1 cellular context compared by ENCODE assay signal in genomic region chr22:20205964-20206708, GRCh38.
TF ChIP-seq lines count a peak whose summit lies in the region.

No MANE protein-coding gene starts in this region.

TF ChIP-seq in K562, 482 proteins besides CTCF, POLR2A, EP300 and RAD21 (continued from another document and continues in another):
- no peak for TF ChIP-seq TFAP4 (CRISPR knock-in tag; IDR thresholded peaks at IDR 0.05; ENCODE audit: borderline replicate concordance)
- no peak for TF ChIP-seq PURB (CRISPR knock-in tag; IDR thresholded peaks at IDR 0.05; ENCODE audit: low read depth)
- no peak for TF ChIP-seq ZBTB34 (CRISPR knock-in tag; IDR thresholded peaks at IDR 0.05)
- peak; percentile 60; the same call in 1 of the 2 replicates for TF ChIP-seq MXI1 (IDR thresholded peaks at IDR 0.05; ENCODE audit: low read depth, low read length)
- TF ChIP-seq ZNF57 (CRISPR knock-in tag; IDR thresholded peaks at IDR 0.05): peak; percentile 87
- peak in 1 of 2 experiments; percentile 78; a peak in 1 of 4 replicates for TF ChIP-seq SRF (CRISPR knock-in tag; IDR thresholded peaks at IDR 0.05)
- no peak for TF ChIP-seq ZBTB43 (CRISPR knock-in tag; IDR thresholded peaks at IDR 0.05)
- TF ChIP-seq ZNF347 (CRISPR knock-in tag; IDR thresholded peaks at IDR 0.05; ENCODE audit: low read depth): no peak
- TF ChIP-seq PTRF (tag; IDR thresholded peaks at IDR 0.05): no peak; the same call in 1 of the 2 replicates
- no peak; the same call in 1 of the 2 replicates for TF ChIP-seq HEY1 (CRISPR knock-in tag; IDR thresholded peaks at IDR 0.05; ENCODE audit: borderline replicate concordance)
- TF ChIP-seq ZNF146 (CRISPR knock-in tag; IDR thresholded peaks at IDR 0.05; ENCODE audit: unreplicated experiment): no peak
- TF ChIP-seq SMAD4 (CRISPR knock-in tag; conservative IDR thresholded peaks at IDR 0.05): peak; percentile 82
- no peak for TF ChIP-seq SREBF2 (CRISPR knock-in tag; IDR thresholded peaks at IDR 0.05)
- no peak for TF ChIP-seq ZC3H4 (CRISPR knock-in tag; IDR thresholded peaks at IDR 0.05; ENCODE audit: borderline replicate concordance)
- no peak for TF ChIP-seq CBX8 (IDR thresholded peaks at IDR 0.05; ENCODE audit: borderline replicate concordance, extremely low read depth, low read depth, low read length, poor library complexity, severe bottlenecking)
- peak; percentile 77; the same call in 1 of the 2 replicates for TF ChIP-seq REST (CRISPR knock-in tag; IDR thresholded peaks at IDR 0.05; ENCODE audit: low read depth)
- no peak; a peak in 1 of 4 replicates for TF ChIP-seq ZMIZ1 (IDR thresholded peaks at IDR 0.05; ENCODE audit: low read depth in 2 of 2, low read length in 2 of 2)
- TF ChIP-seq CBX3 (IDR thresholded peaks at IDR 0.05; ENCODE audit: borderline replicate concordance in 1 of 2, low read length in 2 of 2): peak; percentile 87 to 98
- TF ChIP-seq HMG20B (CRISPR knock-in tag; IDR thresholded peaks at IDR 0.05): no peak
- TF ChIP-seq CBX2 (IDR thresholded peaks at IDR 0.05; ENCODE audit: insufficient read depth, low read length, poor library complexity, severe bottlenecking): no peak
- peak; percentile 73; the same call in 1 of the 2 replicates for TF ChIP-seq CREB5 (CRISPR knock-in tag; IDR thresholded peaks at IDR 0.05)
- TF ChIP-seq STAT6 (CRISPR knock-in tag; IDR thresholded peaks at IDR 0.05): peak; percentile 69; the same call in 1 of the 2 replicates
- peak; percentile 65 for TF ChIP-seq L3MBTL2 (IDR thresholded peaks at IDR 0.05)
- peak; percentile 86; the same call in 1 of the 2 replicates for TF ChIP-seq ARID3B (CRISPR knock-in tag; IDR thresholded peaks at IDR 0.05; ENCODE audit: borderline replicate concordance)
- TF ChIP-seq ZBTB17 (CRISPR knock-in tag; IDR thresholded peaks at IDR 0.05): 0 out of 2 replicates have a peak, but pooled peaks have one; percentile 48
- TF ChIP-seq CBX5 (IDR thresholded peaks at IDR 0.05; ENCODE audit: borderline replicate concordance, low read depth): no peak
- TF ChIP-seq NR0B1 (IDR thresholded peaks at IDR 0.05; ENCODE audit: partially characterized antibody): no peak
- 0 out of 2 replicates have a peak, but pooled peaks have one; percentile 6 for TF ChIP-seq PYGO2 (tag; IDR thresholded peaks at IDR 0.05)
- TF ChIP-seq NR2C2 (CRISPR knock-in tag; IDR thresholded peaks at IDR 0.05): no peak
- peak; percentile 76 for TF ChIP-seq NR2C2 (tag; IDR thresholded peaks at IDR 0.05)
- TF ChIP-seq SMAD3 (CRISPR knock-in tag; conservative IDR thresholded peaks at IDR 0.05): peak; percentile 67; the same call in 1 of the 2 replicates
- no peak for TF ChIP-seq ZSCAN29 (IDR thresholded peaks at IDR 0.05)
- peak in 1 of 2 experiments; percentile 90; a peak in 2 of 4 replicates for TF ChIP-seq MLLT1 (IDR thresholded peaks at IDR 0.05)
- no peak for TF ChIP-seq ELK1 (CRISPR knock-in tag; IDR thresholded peaks at IDR 0.05)
- TF ChIP-seq CAMTA2 (CRISPR knock-in tag; conservative IDR thresholded peaks at IDR 0.05): no peak
- peak; percentile 15; the same call in 1 of the 2 replicates for TF ChIP-seq TCF7L2 (IDR thresholded peaks at IDR 0.05; ENCODE audit: low read depth, low read length)
- TF ChIP-seq TBL1XR1 (IDR thresholded peaks at IDR 0.05; ENCODE audit: low read length in 2 of 2): peak in 1 of 2 experiments; percentile 42; a peak in 2 of 4 replicates
- TF ChIP-seq ZNF561 (CRISPR knock-in tag; conservative IDR thresholded peaks at IDR 0.05): 0 out of 2 replicates have a peak, but pooled peaks have one; percentile 7
